ENCODE assay signal across 1 cellular context in the genomic region with DNA sequence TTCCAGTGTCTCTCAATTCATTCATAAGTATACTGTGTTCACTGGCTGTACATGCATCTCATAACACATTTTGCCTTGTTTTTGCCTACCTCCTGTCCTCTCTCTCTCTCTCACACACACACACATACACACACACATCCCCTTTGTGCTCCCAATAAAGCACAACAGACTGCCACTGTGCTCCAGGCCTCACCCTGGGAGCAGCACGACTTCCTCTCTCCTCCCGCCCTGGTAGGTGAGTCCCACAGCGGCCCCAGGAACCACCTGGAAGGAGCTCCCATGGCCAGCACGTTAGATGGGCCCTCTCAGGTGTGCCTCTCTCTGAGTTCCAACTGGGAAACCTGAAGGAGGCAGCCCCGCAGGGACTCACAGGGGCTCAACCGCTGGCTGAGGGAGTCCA.
TF ChIP-seq lines count a peak whose summit lies in the region.

No MANE protein-coding gene starts in this region.

TF ChIP-seq in GM23338, 12 proteins besides CTCF, POLR2A, EP300 and RAD21 (continued from another document):
- TF ChIP-seq ETS1 (IDR thresholded peaks at IDR 0.05), result no peak
- TF ChIP-seq EZH2 (IDR thresholded peaks at IDR 0.05; ENCODE audit: low read depth, unreplicated experiment), result no peak
- TF ChIP-seq ZNF114 (CRISPR knock-in tag; IDR thresholded peaks at IDR 0.05), result no peak
- no peak for TF ChIP-seq POLR2AphosphoS5 (IDR thresholded peaks at IDR 0.05; ENCODE audit: low read depth)
- TF ChIP-seq ZNF331 (CRISPR knock-in tag; IDR thresholded peaks at IDR 0.05; ENCODE audit: low read depth), result no peak
- no peak for TF ChIP-seq JUNB (IDR thresholded peaks at IDR 0.05; ENCODE audit: unreplicated experiment)
- TF ChIP-seq EZH2phosphoT487 (IDR thresholded peaks at IDR 0.05; ENCODE audit: unreplicated experiment), result no peak
- no peak for TF ChIP-seq CREB1 (CRISPR knock-in tag; IDR thresholded peaks at IDR 0.05; ENCODE audit: low read depth)
- no peak for TF ChIP-seq NANOG (IDR thresholded peaks at IDR 0.05; ENCODE audit: borderline replicate concordance)
- TF ChIP-seq REST (IDR thresholded peaks at IDR 0.05; ENCODE audit: unreplicated experiment), result no peak
